ENCODE assay signal across 1 cellular context in the genomic region with DNA sequence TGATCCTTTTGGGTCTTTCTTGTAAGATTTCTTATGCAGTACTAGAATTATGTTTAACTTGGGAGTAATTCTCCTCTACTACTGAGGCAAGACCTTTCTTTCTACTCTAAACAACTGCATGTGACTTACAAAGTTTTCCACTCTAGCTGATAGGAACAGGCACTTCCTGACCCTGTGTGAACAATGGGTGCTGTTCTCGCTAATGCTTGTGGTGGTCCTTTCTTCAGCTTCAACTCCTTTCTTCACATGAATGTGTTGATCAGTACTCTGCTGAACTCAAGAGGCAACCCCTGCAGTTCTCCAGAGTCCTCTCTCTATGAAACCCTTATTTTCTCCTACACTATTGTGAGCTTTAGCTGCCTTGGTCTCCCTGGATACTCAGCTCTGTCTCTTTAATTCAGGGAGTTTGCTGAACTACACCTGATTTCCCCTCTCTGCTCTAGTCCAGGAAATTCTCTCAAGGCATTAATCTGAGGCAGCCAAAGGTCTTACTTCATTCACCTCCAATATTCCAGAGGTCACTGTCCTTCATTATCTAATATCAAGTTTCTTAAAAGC.
TF ChIP-seq lines count a peak whose summit lies in the region.

No MANE protein-coding gene starts in this region.

TF ChIP-seq in H1, 55 proteins besides CTCF, POLR2A, EP300 and RAD21:
- TF ChIP-seq USF2 (IDR thresholded peaks at IDR 0.05; ENCODE audit: low read length) (no peak), CHD1 (IDR thresholded peaks at IDR 0.05; ENCODE audit: low read depth, low read length) (no peak), RXRA (IDR thresholded peaks at IDR 0.05; ENCODE audit: insufficient read depth, low read depth, low read length) (no peak), KDM1A (IDR thresholded peaks at IDR 0.05; ENCODE audit: borderline replicate concordance, low read length) (no peak), TCF12 (IDR thresholded peaks at IDR 0.05; ENCODE audit: low read depth, low read length) (no peak), CBX8 (IDR thresholded peaks at IDR 0.05; ENCODE audit: borderline replicate concordance, low read depth, low read length) (no peak), SIX5 (IDR thresholded peaks at IDR 0.05; ENCODE audit: low read depth, low read length) (no peak), GABPA (IDR thresholded peaks at IDR 0.05; ENCODE audit: borderline replicate concordance, insufficient read depth, low read length) (no peak), BACH1 (IDR thresholded peaks at IDR 0.05; ENCODE audit: low read length) (no peak), SIN3A (conservative IDR thresholded peaks at IDR 0.05 in 1 of 2, IDR thresholded peaks at IDR 0.05 in 1 of 2; ENCODE audit: low read depth in 1 of 2, low read length in 2 of 2) (no peak), EGR1 (IDR thresholded peaks at IDR 0.05; ENCODE audit: borderline replicate concordance, low read depth, low read length) (no peak), KDM5A (IDR thresholded peaks at IDR 0.05; ENCODE audit: low read length) (no peak)
